1 cellular context compared by ENCODE assay signal in the genomic region with DNA sequence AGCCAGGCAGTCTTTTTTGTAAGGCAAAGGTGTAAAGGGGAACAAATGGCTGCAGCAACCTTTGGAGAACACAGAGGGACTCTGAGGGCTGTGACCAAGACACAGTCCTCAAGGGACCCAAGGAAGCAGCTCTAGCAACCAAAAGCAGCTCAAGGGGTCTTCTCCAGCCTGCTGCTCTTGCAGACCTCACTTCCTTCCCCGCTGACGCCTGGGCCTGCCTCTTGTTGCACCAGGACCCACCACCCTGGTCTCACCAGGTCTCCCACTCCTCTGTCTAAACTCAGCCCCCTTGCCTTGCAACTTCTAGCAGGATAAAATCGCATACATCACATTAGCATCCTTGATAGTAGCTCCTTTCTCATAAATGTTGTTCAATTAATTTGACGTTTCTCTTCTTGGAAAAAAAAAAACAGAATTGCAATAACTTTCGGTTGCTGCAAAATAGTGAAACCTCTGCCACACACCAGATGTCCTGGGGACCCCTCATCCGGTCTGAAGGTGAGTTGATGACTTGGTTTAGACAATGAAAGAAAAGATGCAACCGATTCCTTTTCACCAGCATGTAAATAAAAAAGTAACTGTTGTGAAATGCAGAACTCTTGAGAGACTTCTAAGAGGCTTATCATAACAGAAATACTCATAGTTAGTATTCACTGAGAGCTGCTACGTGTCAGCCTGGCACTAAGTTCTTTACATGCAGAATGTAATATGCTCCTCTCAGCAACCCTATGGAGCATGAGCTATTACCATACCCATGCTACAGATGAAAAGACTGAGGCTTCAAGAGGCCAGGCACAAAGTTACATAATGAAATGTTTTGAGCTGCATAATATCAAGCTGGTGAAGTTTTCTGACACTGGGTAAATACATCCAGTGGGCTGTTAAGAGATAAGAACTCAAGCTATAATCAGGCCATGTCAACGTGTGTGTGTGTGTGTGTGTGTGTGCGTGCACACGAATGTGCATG.
TF ChIP-seq lines count a peak whose summit lies in the region.

No MANE protein-coding gene starts in this region.

TF ChIP-seq in K562, 482 proteins besides CTCF, POLR2A, EP300 and RAD21 (continued from another document):
- TF ChIP-seq, protein P1, sequence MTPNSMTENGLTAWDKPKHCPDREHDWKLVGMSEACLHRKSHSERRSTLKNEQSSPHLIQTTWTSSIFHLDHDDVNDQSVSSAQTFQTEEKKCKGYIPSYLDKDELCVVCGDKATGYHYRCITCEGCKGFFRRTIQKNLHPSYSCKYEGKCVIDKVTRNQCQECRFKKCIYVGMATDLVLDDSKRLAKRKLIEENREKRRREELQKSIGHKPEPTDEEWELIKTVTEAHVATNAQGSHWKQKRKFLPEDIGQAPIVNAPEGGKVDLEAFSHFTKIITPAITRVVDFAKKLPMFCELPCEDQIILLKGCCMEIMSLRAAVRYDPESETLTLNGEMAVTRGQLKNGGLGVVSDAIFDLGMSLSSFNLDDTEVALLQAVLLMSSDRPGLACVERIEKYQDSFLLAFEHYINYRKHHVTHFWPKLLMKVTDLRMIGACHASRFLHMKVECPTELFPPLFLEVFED (CRISPR knock-in tag; conservative IDR thresholded peaks at IDR 0.05): no peak
- TF ChIP-seq ZNF583 (CRISPR knock-in tag; IDR thresholded peaks at IDR 0.05): no peak
